ENCODE assay signal across 8 cellular contexts in genomic region chr10:43105119-43105792, GRCh38. TPM values are rescaled to one million over a fixed set of nuclear protein-coding genes. Genes with fewer than 3 reads are reported as not detected.
A peak's percentile ranks its signal among the peaks of the same experiment; 100 is the strongest.
DNase-seq lines count a peak whose midpoint lies in the region; ATAC-seq, FAIRE-seq and TF ChIP-seq lines count a peak whose summit lies in the region.

No MANE protein-coding gene starts in this region.

- H3K27me3 Mint-ChIP-seq in natural killer cell (ENCODE audit: low read depth in 2 of 2), result peaks cover 15 to 16% of the 10 kb centered on the region in 2 donors

- no peaks in the 10 kb centered on the region for H3K36me3 Mint-ChIP-seq in natural killer cell
- H3K36me3 Mint-ChIP-seq in stimulated activated effector memory CD8-positive, alpha-beta T cell treated with anti-CD3 and anti-CD28 coated beads, Interleukin-12 subunit alpha, Interleukin-12 subunit beta, amount 100 ng/mL, for 72 hours, result no peaks in the 10 kb centered on the region

- FAIRE-seq in RCC 7860 (lab: Jason Lieb, UNC), result no peak

- ATAC-seq in GM19467 (IDR thresholded peaks at IDR 0.05; ENCODE audit: unreplicated experiment), result peak; percentile 71
- ATAC-seq in natural killer cell, result peak; percentile 90 to 94 (median 94)
- peak; percentile 87 for ATAC-seq in stimulated activated effector memory CD8-positive, alpha-beta T cell treated with anti-CD3 and anti-CD28 coated beads, Interleukin-12 subunit alpha, Interleukin-12 subunit beta, amount 100 ng/mL, for 72 hours

- peak overlapping the region in 1 of 2 donors; percentile 52 for H3K27ac Mint-ChIP-seq in natural killer cell
- H3K27ac Mint-ChIP-seq in stimulated activated effector memory CD8-positive, alpha-beta T cell treated with anti-CD3 and anti-CD28 coated beads, Interleukin-12 subunit alpha, Interleukin-12 subunit beta, amount 100 ng/mL, for 72 hours, result no peak overlapping the region

- peaks cover 0 to 24% of the 10 kb centered on the region in 2 donors for H3K4me1 Mint-ChIP-seq in natural killer cell
- H3K4me1 Mint-ChIP-seq in stimulated activated effector memory CD8-positive, alpha-beta T cell treated with anti-CD3 and anti-CD28 coated beads, Interleukin-12 subunit alpha, Interleukin-12 subunit beta, amount 100 ng/mL, for 72 hours, result peaks cover 23% of the 10 kb centered on the region

- peak overlapping the region; percentile 85 for H3K4me3 Mint-ChIP-seq in natural killer cell
- H3K4me3 Mint-ChIP-seq in stimulated activated effector memory CD8-positive, alpha-beta T cell treated with anti-CD3 and anti-CD28 coated beads, Interleukin-12 subunit alpha, Interleukin-12 subunit beta, amount 100 ng/mL, for 72 hours, result peak overlapping the region; percentile 70

- H3K4me3 ChIP-seq in fibroblast of pulmonary artery (replicated peaks; ENCODE audit: low read depth, low read length), result peak overlapping the region; percentile 56

- intact Hi-C loops in natural killer cell (cut with micrococcal nuclease), result loop anchor here (2.0 kb wide), 2 partner anchors 16 to 238 kb away; no protein-coding TSS in a partner anchor

- no peaks in the 10 kb centered on the region for H3K9me3 Mint-ChIP-seq in natural killer cell
- no peaks in the 10 kb centered on the region for H3K9me3 Mint-ChIP-seq in stimulated activated effector memory CD8-positive, alpha-beta T cell treated with anti-CD3 and anti-CD28 coated beads, Interleukin-12 subunit alpha, Interleukin-12 subunit beta, amount 100 ng/mL, for 72 hours

- TF ChIP-seq CTCF in fibroblast of pulmonary artery (IDR thresholded peaks at IDR 0.05; ENCODE audit: low read length, missing control alignments) (peak; percentile 62), natural killer cell (IDR thresholded peaks at IDR 0.05) (peak; percentile 100)

- DNase-seq in COR-L47 (lab: John Stamatoyannopoulos, UW), result peak; percentile 64
- peak; percentile 88 for DNase-seq in HK-2 (ENCODE audit: unreplicated experiment)
- DNase-seq in RCC 7860 (ENCODE audit: low spot score), result peak; percentile 21
- DNase-seq in activated T-helper 1 cell treated with anti-CD3 and anti-CD28 coated beads, Interleukin-2, amount 50 U/mL, for 16 hours (ENCODE audit: low read depth in 1 of 2, low spot score in 1 of 2), result peak; percentile 49 to 67
- peak; percentile 74 for DNase-seq in fibroblast of pulmonary artery (ENCODE audit: low read depth)
- peak; percentile 78 for DNase-seq in natural killer cell
- peak; percentile 92 to 94 for DNase-seq in stimulated activated effector memory CD8-positive, alpha-beta T cell treated with anti-CD3 and anti-CD28 coated beads, Interleukin-12 subunit alpha, Interleukin-12 subunit beta, amount 100 ng/mL, for 72 hours (ENCODE audit: low spot score in 2 of 2)

RNA-seq across cellular contexts. Expression of gene RET, which starts 28.4 kb away (rescaled TPM):
- under 1 TPM in 1 of 3 donors, not detected in 2; 0.16 TPM for total RNA-seq in natural killer cell

RNA-seq across cellular contexts. Expression of gene CSGALNACT2, which starts 33.0 kb away (rescaled TPM):
- 10 to 100 TPM; 49.9 to 57.4 (median 52.8) TPM for total RNA-seq in natural killer cell

Comparison
In these comparisons a context has a peak if more than half of its experiments do, and no peak if none do; other contexts are left out.
1. Peak in every context shown above with its lines: DNase-seq, ATAC-seq and H3K4me3 ChIP-seq.
2. DNase-seq: peak in every context shown above with its lines; median percentile 93 in stimulated activated effector memory CD8-positive, alpha-beta T cell treated with anti-CD3 and anti-CD28 coated beads, Interleukin-12 subunit alpha, Interleukin-12 subunit beta, amount 100 ng/mL, for 72 hours; 88 in HK-2; 78 in natural killer cell; 74 in fibroblast of pulmonary artery; 64 in COR-L47; 58 in activated T-helper 1 cell treated with anti-CD3 and anti-CD28 coated beads, Interleukin-2, amount 50 U/mL, for 16 hours; 21 in RCC 7860.